Comparison of ENCODE assay signal across 11 cellular contexts in genomic region chr1:160047116-160047991, GRCh38. TPM values are rescaled to one million over a fixed set of nuclear protein-coding genes. Genes with fewer than 3 reads are reported as not detected.
DNase-seq lines count a peak whose midpoint lies in the region; ATAC-seq and TF ChIP-seq lines count a peak whose summit lies in the region.
"Had no signal": no experiment of that assay in that cellular context is flagged by ENCODE, and none has a peak within 500 bp of the region (broad histone marks: within the 10 kb centered on the region; RNA-seq: fewer than 3 reads in every experiment).

No MANE protein-coding gene starts in this region.

- H3K9me3 Mint-ChIP-seq in activated naive CD4-positive, alpha-beta T cell treated with anti-CD3 and anti-CD28 coated beads, Interleukin-2, amount 50 U/mL, for 72 hours = no peaks in the 10 kb centered on the region
- no peaks in the 10 kb centered on the region for H3K9me3 Mint-ChIP-seq in progenitor cell of endocrine pancreas (ENCODE audit: low read depth)

- no peaks in the 10 kb centered on the region for H3K36me3 ChIP-seq in effector memory CD4-positive, alpha-beta T cell (ENCODE audit: control insufficient read depth, insufficient read depth, low read length)

- DNase-seq in NOMO-1 treated with DMSO at 0.1 percent for 48 hours (lab: John Stamatoyannopoulos, UW; ENCODE audit: unreplicated experiment) (peak; percentile 48), NOMO-1 treated with dmso at 0.1 percent for 144 hours (lab: John Stamatoyannopoulos, UW; ENCODE audit: unreplicated experiment) (no peak), progenitor cell of endocrine pancreas (ENCODE audit: low spot score, unreplicated experiment) (no peak), activated gamma-delta T cell treated with Interleukin-2 at 50 U/mL for 16 hours (no peak)
- DNase-seq in activated naive CD4-positive, alpha-beta T cell treated with anti-CD3 and anti-CD28 coated beads, Interleukin-2, amount 50 U/mL, for 72 hours (ENCODE audit: low spot score in 2 of 2) = no peak
- no peak for DNase-seq in effector memory CD4-positive, alpha-beta T cell
- DNase-seq in stimulated activated CD4-positive, alpha-beta T cell treated with anti-CD3 and anti-CD28 coated beads, Interleukin-4, amount 100 ng/mL, for 24 hours = no peak
- DNase-seq: NCI-H1436 treated with DMSO at 0.1 percent for 48 hours had no signal

- no peak overlapping the region for H3K4me3 Mint-ChIP-seq in progenitor cell of endocrine pancreas (ENCODE audit: low read depth)

- H3K4me1 ChIP-seq in effector memory CD4-positive, alpha-beta T cell (ENCODE audit: control insufficient read depth, insufficient read depth, low read length, poor library complexity, severe bottlenecking) = no peaks in the 10 kb centered on the region

- H3K4me1 Mint-ChIP-seq in progenitor cell of endocrine pancreas (ENCODE audit: low read depth) = peaks cover 14% of the 10 kb centered on the region

- ATAC-seq in HG02938 (IDR thresholded peaks at IDR 0.05; ENCODE audit: unreplicated experiment) = peak; percentile 40
- no peak for ATAC-seq in activated naive CD4-positive, alpha-beta T cell treated with anti-CD3 and anti-CD28 coated beads, Interleukin-2, amount 50 U/mL, for 72 hours

- H3K27ac Mint-ChIP-seq in activated naive CD4-positive, alpha-beta T cell treated with anti-CD3 and anti-CD28 coated beads, Interleukin-2, amount 50 U/mL, for 72 hours = peak overlapping the region; percentile 18 to 25
- H3K27ac Mint-ChIP-seq in progenitor cell of endocrine pancreas = peak overlapping the region; percentile 24

- no peak overlapping the region for H3K4me3 ChIP-seq in effector memory CD4-positive, alpha-beta T cell (ENCODE audit: insufficient read depth, low read depth, low read length, poor library complexity, severe bottlenecking)

- no peaks in the 10 kb centered on the region for H3K27me3 ChIP-seq in effector memory CD4-positive, alpha-beta T cell (replicated peaks; ENCODE audit: control insufficient read depth, insufficient read depth, low read length, poor library complexity, severe bottlenecking)

- H3K27me3 Mint-ChIP-seq in progenitor cell of endocrine pancreas = peaks cover 64% of the 10 kb centered on the region

- H3K36me3 Mint-ChIP-seq in activated naive CD4-positive, alpha-beta T cell treated with anti-CD3 and anti-CD28 coated beads, Interleukin-2, amount 50 U/mL, for 72 hours = no peaks in the 10 kb centered on the region
- no peaks in the 10 kb centered on the region for H3K36me3 Mint-ChIP-seq in progenitor cell of endocrine pancreas (ENCODE audit: insufficient read depth)

- no peak for TF ChIP-seq CTCF in progenitor cell of endocrine pancreas (IDR thresholded peaks at IDR 0.05; ENCODE audit: unreplicated experiment)

- no peak overlapping the region for H3K27ac ChIP-seq in effector memory CD4-positive, alpha-beta T cell (ENCODE audit: insufficient read depth, low read length, poor library complexity, severe bottlenecking)
- H3K27ac ChIP-seq: 22Rv1 had no signal

- no peaks in the 10 kb centered on the region for H3K9me3 ChIP-seq in effector memory CD4-positive, alpha-beta T cell (ENCODE audit: control insufficient read depth, low read length)

RNA-seq across cellular contexts. Expression of gene PIGM, which starts 15.6 kb away (rescaled TPM):
- 1 to 10 TPM; 3.6 to 5.3 TPM for total RNA-seq in activated naive CD4-positive, alpha-beta T cell treated with anti-CD3 and anti-CD28 coated beads, Interleukin-2, amount 50 U/mL, for 72 hours
- 11.4 and 12.2 TPM in 2 replicates for total RNA-seq in progenitor cell of endocrine pancreas

RNA-seq across cellular contexts. Expression of gene KCNJ10, which starts 22.6 kb away (rescaled TPM):
- total RNA-seq in activated naive CD4-positive, alpha-beta T cell treated with anti-CD3 and anti-CD28 coated beads, Interleukin-2, amount 50 U/mL, for 72 hours = not detected
- 0.09 and 0.12 TPM in 2 replicates for total RNA-seq in progenitor cell of endocrine pancreas

RNA-seq across cellular contexts. Expression of gene KCNJ9, which starts 34.0 kb away (rescaled TPM):
- total RNA-seq in activated naive CD4-positive, alpha-beta T cell treated with anti-CD3 and anti-CD28 coated beads, Interleukin-2, amount 50 U/mL, for 72 hours = under 1 TPM in 1 of 2 donors, not detected in 1; 0.06 TPM
- not detected in 2 replicates for total RNA-seq in progenitor cell of endocrine pancreas
- total RNA-seq: renal cortical epithelial cell had no signal

RNA-seq across cellular contexts. Expression of gene IGSF8, which starts 51.1 kb away (rescaled TPM):
- 10 to 100 TPM; 29.9 to 35.2 TPM for total RNA-seq in activated naive CD4-positive, alpha-beta T cell treated with anti-CD3 and anti-CD28 coated beads, Interleukin-2, amount 50 U/mL, for 72 hours
- total RNA-seq in progenitor cell of endocrine pancreas = 39.4 and 40.0 TPM in 2 replicates
